ENCODE assay signal across 10 cellular contexts in the genomic region with DNA sequence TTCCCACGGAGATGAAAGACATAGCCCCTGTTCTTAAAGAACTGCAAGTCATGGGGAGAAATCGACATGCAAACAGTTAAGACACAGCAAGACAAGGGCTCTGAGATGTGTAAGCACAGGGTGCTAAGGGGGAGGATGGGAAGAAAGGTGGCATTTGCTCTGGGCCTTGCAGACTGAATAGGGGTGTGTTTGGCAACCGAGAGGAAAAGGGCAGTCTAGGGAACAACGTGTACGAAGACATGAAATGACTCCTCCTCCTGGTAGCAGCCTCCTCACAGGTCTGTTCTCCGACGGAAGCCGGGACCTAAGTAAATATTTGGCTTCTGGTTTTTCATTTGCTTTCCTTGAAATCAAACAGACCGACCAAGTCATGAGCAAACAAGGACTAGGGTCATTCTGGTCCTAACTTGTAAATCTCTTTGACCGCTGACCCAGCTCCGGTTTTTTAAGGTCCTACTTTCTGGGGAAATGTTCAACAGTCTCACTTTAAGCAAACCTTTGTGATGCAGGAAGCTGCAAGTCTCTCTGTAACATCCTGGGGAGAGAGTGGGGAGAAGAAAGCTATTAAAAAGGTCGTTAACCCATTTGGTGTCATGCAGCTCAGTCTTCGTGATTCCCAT. TPM values are rescaled to one million over a fixed set of nuclear protein-coding genes. Genes with fewer than 3 reads are reported as not detected.
A peak's percentile ranks its signal among the peaks of the same experiment; 100 is the strongest.
DNase-seq lines count a peak whose midpoint lies in the region; ATAC-seq lines count a peak whose summit lies in the region.
"Had no signal": no experiment of that assay in that cellular context is flagged by ENCODE, and none has a peak within 500 bp of the region (broad histone marks: within the 10 kb centered on the region; RNA-seq: fewer than 3 reads in every experiment).

No MANE protein-coding gene starts in this region.

- no peaks in the 10 kb centered on the region for H3K36me3 Mint-ChIP-seq in central memory CD8-positive, alpha-beta T cell (ENCODE audit: insufficient read depth)
- H3K36me3 Mint-ChIP-seq in natural killer cell treated with Interleukin-12 subunit alpha and Interleukin-12 subunit beta and Interleukin-15 and Interleukin-18, amount 100 ng/mL, for 72 hours = no peaks in the 10 kb centered on the region

- DNase-seq in COR-L47 (lab: John Stamatoyannopoulos, UW) (peak; percentile 27), NCI-H2081 (lab: John Stamatoyannopoulos, UW) (peak; percentile 12 to 74), NCI-H2107 treated with DMSO at 0.1 percent for 48 hours (lab: John Stamatoyannopoulos, UW; ENCODE audit: unreplicated experiment) (no peak), NCI-H526 (lab: John Stamatoyannopoulos, UW) (no peak), SW 1271 (lab: John Stamatoyannopoulos, UW) (no peak)
- no peak for DNase-seq in central memory CD8-positive, alpha-beta T cell (ENCODE audit: low spot score in 2 of 2)
- no peak for DNase-seq in natural killer cell treated with Interleukin-12 subunit alpha and Interleukin-12 subunit beta and Interleukin-15 and Interleukin-18, amount 100 ng/mL, for 72 hours (ENCODE audit: low spot score)
- DNase-seq: GDM1, OCI-M1 had no signal

- peaks cover 49% of the 10 kb centered on the region for H3K27me3 Mint-ChIP-seq in central memory CD8-positive, alpha-beta T cell
- H3K27me3 Mint-ChIP-seq in natural killer cell treated with Interleukin-12 subunit alpha and Interleukin-12 subunit beta and Interleukin-15 and Interleukin-18, amount 100 ng/mL, for 72 hours = peaks cover 9 to 18% of the 10 kb centered on the region in 2 donors

- peaks cover 10% of the 10 kb centered on the region for H3K4me1 Mint-ChIP-seq in central memory CD8-positive, alpha-beta T cell
- H3K4me1 Mint-ChIP-seq in natural killer cell treated with Interleukin-12 subunit alpha and Interleukin-12 subunit beta and Interleukin-15 and Interleukin-18, amount 100 ng/mL, for 72 hours (ENCODE audit: low read depth in 2 of 2) = peaks cover 6 to 13% of the 10 kb centered on the region in 2 donors

- no peaks in the 10 kb centered on the region for H3K9me3 Mint-ChIP-seq in central memory CD8-positive, alpha-beta T cell
- no peaks in the 10 kb centered on the region for H3K9me3 Mint-ChIP-seq in natural killer cell treated with Interleukin-12 subunit alpha and Interleukin-12 subunit beta and Interleukin-15 and Interleukin-18, amount 100 ng/mL, for 72 hours

- ATAC-seq in central memory CD8-positive, alpha-beta T cell (replicated peaks; ENCODE audit: extremely low read depth, poor library complexity, severe bottlenecking) = no peak
- peak in 1 of 2 donors; percentile 56 for ATAC-seq in natural killer cell treated with Interleukin-12 subunit alpha and Interleukin-12 subunit beta and Interleukin-15 and Interleukin-18, amount 100 ng/mL, for 72 hours
- ATAC-seq in GM18498 (IDR thresholded peaks at IDR 0.05; ENCODE audit: unreplicated experiment) = no peak

- H3K27ac Mint-ChIP-seq in central memory CD8-positive, alpha-beta T cell (ENCODE audit: low read depth) = no peak overlapping the region
- H3K27ac Mint-ChIP-seq in natural killer cell treated with Interleukin-12 subunit alpha and Interleukin-12 subunit beta and Interleukin-15 and Interleukin-18, amount 100 ng/mL, for 72 hours = peak overlapping the region in 1 of 2 donors; percentile 5

- peak overlapping the region; percentile 61 for H3K4me3 Mint-ChIP-seq in central memory CD8-positive, alpha-beta T cell
- peak overlapping the region; percentile 57 for H3K4me3 Mint-ChIP-seq in natural killer cell treated with Interleukin-12 subunit alpha and Interleukin-12 subunit beta and Interleukin-15 and Interleukin-18, amount 100 ng/mL, for 72 hours

RNA-seq across cellular contexts. Expression of gene NNMT, which starts 19.7 kb away (rescaled TPM):
- total RNA-seq in natural killer cell treated with Interleukin-12 subunit alpha and Interleukin-12 subunit beta and Interleukin-15 and Interleukin-18, amount 100 ng/mL, for 72 hours = not detected

Comparison
In these comparisons a context has a peak if more than half of its experiments do, and no peak if none do; other contexts are left out.
1. DNase-seq: peak in COR-L47 (single experiment) and NCI-H2081 (2 of 2); none in central memory CD8-positive, alpha-beta T cell (0 of 2), natural killer cell treated with Interleukin-12 subunit alpha and Interleukin-12 subunit beta and Interleukin-15 and Interleukin-18, amount 100 ng/mL, for 72 hours (single experiment), NCI-H2107 treated with DMSO at 0.1 percent for 48 hours (single experiment), NCI-H526 (0 of 2) and SW 1271 (0 of 2).